In genomic region chr7:4015371-4015770, GRCh38 we compare ENCODE assay signal across 25 cellular contexts.
"Had no signal": no experiment of that assay in that cellular context is flagged by ENCODE, and none has a peak within 500 bp of the region (broad histone marks: within the 10 kb centered on the region; RNA-seq: fewer than 3 reads in every experiment).

No MANE protein-coding gene starts in this region.

- H3K4me1 Mint-ChIP-seq: activated naive CD4-positive, alpha-beta T cell treated with anti-CD3 and anti-CD28 coated beads, Interleukin-2, amount 50 U/mL, for 24 hours had no signal

- H3K27me3 ChIP-seq: breast epithelium, SJSA1 had no signal

- H3K27me3 Mint-ChIP-seq: activated naive CD4-positive, alpha-beta T cell treated with anti-CD3 and anti-CD28 coated beads, Interleukin-2, amount 50 U/mL, for 24 hours had no signal

- DNase-seq: activated CD4-positive, alpha-beta T cell treated with anti-CD3 and anti-CD28 coated beads for 48 hours; activated CD4-positive, alpha-beta T cell treated with anti-CD3 and anti-CD28 coated beads, Interleukin-2, amount 50 U/mL, for 4 hours; activated CD4-positive, CD25-positive, alpha-beta regulatory T cell treated with anti-CD3 and anti-CD28 coated beads, Interleukin-2, amount 50 U/mL, for 72 hours; activated CD8-positive, alpha-beta T cell treated with anti-CD3 and anti-CD28 coated beads, Interleukin-2, amount 10 ng/mL, durations not matched to agents 7 days and 5 days; activated effector memory CD4-positive, alpha-beta T cell treated with Interleukin-2 at 50 U/mL for 16 hours; activated naive CD4-positive, alpha-beta T cell; activated T-cell treated with anti-CD3 and anti-CD28 coated beads, Interleukin-2, amount 50 U/mL, for 24 hours; aorta; caudate nucleus; Karpas-422; NCI-H1930; NCI-H2107; NCI-H2227 treated with DMSO at 0.1 percent for 48 hours; NCI-H510A; NCI-H526 treated with DMSO at 0.1 percent for 48 hours; PC-3; SHP77 had no signal

- H3K4me1 ChIP-seq: breast epithelium, SJSA1 had no signal

- H3K27ac Mint-ChIP-seq: activated CD8-positive, alpha-beta T cell treated with anti-CD3 and anti-CD28 coated beads, Interleukin-2, amount 10 ng/mL, durations not matched to agents 7 days and 5 days; activated naive CD4-positive, alpha-beta T cell treated with anti-CD3 and anti-CD28 coated beads, Interleukin-2, amount 50 U/mL, for 24 hours; activated T-cell treated with anti-CD3 and anti-CD28 coated beads, Interleukin-2, amount 50 U/mL, for 24 hours; activated T-helper 1 cell treated with anti-CD3 and anti-CD28 coated beads, Interleukin-12 subunit alpha, Interleukin-12 subunit beta, Interleukin-2, Interleukin-4 antibody, amounts not matched to agents 30 ng/mL and 10 ng/mL and 1 ng/mL, durations not matched to agents 14 hours and 24 hours and 36 hours; T-helper 1 cell treated with Interleukin-12 subunit alpha and Interleukin-12 subunit beta and Interleukin-4 antibody, amounts not matched to agents 30 μg/mL and 1 μg/mL, for 36 hours; WTC11 had no signal

- H3K4me3 ChIP-seq: breast epithelium, K562, SJSA1 had no signal

- H3K27ac ChIP-seq: breast epithelium, SJSA1 had no signal

- H3K4me3 Mint-ChIP-seq: activated CD8-positive, alpha-beta T cell treated with anti-CD3 and anti-CD28 coated beads, Interleukin-2, amount 10 ng/mL, durations not matched to agents 7 days and 5 days; activated naive CD4-positive, alpha-beta T cell treated with anti-CD3 and anti-CD28 coated beads, Interleukin-2, amount 50 U/mL, for 24 hours; activated T-cell treated with anti-CD3 and anti-CD28 coated beads, Interleukin-2, amount 50 U/mL, for 24 hours; activated T-helper 1 cell treated with anti-CD3 and anti-CD28 coated beads, Interleukin-12 subunit alpha, Interleukin-12 subunit beta, Interleukin-2, Interleukin-4 antibody, amounts not matched to agents 30 ng/mL and 10 ng/mL and 1 ng/mL, durations not matched to agents 14 hours and 24 hours and 36 hours; T-helper 1 cell treated with Interleukin-12 subunit alpha and Interleukin-12 subunit beta and Interleukin-4 antibody, amounts not matched to agents 30 μg/mL and 1 μg/mL, for 36 hours; WTC11 had no signal

- ATAC-seq: activated CD8-positive, alpha-beta T cell treated with anti-CD3 and anti-CD28 coated beads, Interleukin-2, amount 10 ng/mL, durations not matched to agents 7 days and 5 days; K562; PC-3; SK-N-SH treated with all-trans-retinoic acid at 6 μM for 48 hours; WTC11 had no signal

- H3K36me3 ChIP-seq: breast epithelium had no signal
